19 cellular contexts compared by ENCODE assay signal in genomic region chr1:37338658-37339057, GRCh38.
DNase-seq lines count a peak whose midpoint lies in the region; FAIRE-seq and TF ChIP-seq lines count a peak whose summit lies in the region.
"Had no signal": no experiment of that assay in that cellular context is flagged by ENCODE, and none has a peak within 500 bp of the region (broad histone marks: within the 10 kb centered on the region; RNA-seq: fewer than 3 reads in every experiment).

No MANE protein-coding gene starts in this region.

- H3K23ac ChIP-seq in H1 (ENCODE audit: insufficient read length): no peak overlapping the region

- H3K18ac ChIP-seq in H1 (ENCODE audit: extremely low read depth, low read length): no peak overlapping the region

- no peak for TF ChIP-seq CTCF in H1 (IDR thresholded peaks at IDR 0.05; ENCODE audit: control extremely low read depth in 1 of 3, insufficient read depth in 1 of 3, low read depth in 1 of 3, low read length in 3 of 3)

- no peak overlapping the region for H2BK120ac ChIP-seq in H1 (replicated peaks; ENCODE audit: low read depth, low read length)

- no peak overlapping the region for H2AK5ac ChIP-seq in H1 (ENCODE audit: low read depth, low read length)

- H3K4ac ChIP-seq in H1 (replicated peaks; ENCODE audit: insufficient read length, low read depth, low read length): no peak overlapping the region

- H3K14ac ChIP-seq in H1 (ENCODE audit: insufficient read length): no peak overlapping the region

- peak in 2 of 3 experiments; percentile 27 to 57 for DNase-seq in NCI-H1417 (lab: John Stamatoyannopoulos, UW)
- no peak for DNase-seq in NCI-H1417 treated with DMSO at 0.1 percent for 48 hours (lab: John Stamatoyannopoulos, UW)
- peak; percentile 76 for DNase-seq in NCI-H446 treated with DMSO at 0.1 percent for 48 hours (lab: John Stamatoyannopoulos, UW)
- no peak for DNase-seq in H1 (ENCODE audit: low read depth in 1 of 2, low spot score in 2 of 2)
- DNase-seq in superior temporal gyrus (ENCODE audit: extremely low spot score): peak; percentile 93
- no peak for DNase-seq in activated CD4-positive, alpha-beta T cell treated with anti-CD3 and anti-CD28 coated beads, Interleukin-2, amount 50 U/mL, for 48 hours
- no peak for DNase-seq in MV-4-11 (lab: John Stamatoyannopoulos, UW)
- DNase-seq in SIG-M5 (lab: John Stamatoyannopoulos, UW): no peak
- DNase-seq: 8988T; activated naive CD8-positive, alpha-beta T cell treated with anti-CD3 and anti-CD28 coated beads, Interleukin-2, amount 50 U/mL, for 24 hours; DND-41; effector CD8-positive, alpha-beta T cell; heart left ventricle; kidney; mesenchymal stem cell; NCI-H187 treated with DMSO at 0.1 percent for 48 hours; nephron progenitor cell; stimulated activated naive CD4-positive, alpha-beta T cell; T-helper 17 cell had no signal

- no peaks in the 10 kb centered on the region for H3K9me3 ChIP-seq in H1 (ENCODE audit: insufficient read depth in 2 of 2, low read depth in 1 of 2, low read length in 1 of 2)

- H3K4me3 ChIP-seq in H1 (ENCODE audit: extremely low read depth in 1 of 4, insufficient read depth in 2 of 4, low read depth in 3 of 4, low read length in 4 of 4): no peak overlapping the region
- H3K4me3 ChIP-seq: heart left ventricle had no signal

- H3K4me2 ChIP-seq in H1 (ENCODE audit: insufficient read depth in 1 of 2, low read depth in 2 of 2, low read length in 2 of 2): no peak overlapping the region

- H4K20me1 ChIP-seq in H1 (replicated peaks in 1 of 2; ENCODE audit: control insufficient read depth in 1 of 2, insufficient read depth in 2 of 2, low read length in 2 of 2): no peaks in the 10 kb centered on the region

- peak overlapping the region; percentile 69; the same call in 1 of the 2 replicates for H4K8ac ChIP-seq in H1 (ENCODE audit: extremely low read depth, insufficient read depth, low read length)

- H2BK15ac ChIP-seq in H1 (ENCODE audit: low read length): no peak overlapping the region

- no peak for TF ChIP-seq RAD21 in H1 (IDR thresholded peaks at IDR 0.05 in 1 of 2, conservative IDR thresholded peaks at IDR 0.05 in 1 of 2; ENCODE audit: low read depth in 2 of 2, low read length in 2 of 2)

- no peak overlapping the region for H4K91ac ChIP-seq in H1 (replicated peaks; ENCODE audit: insufficient read length, low read length)

- H3K27ac ChIP-seq in H1 (ENCODE audit: low read depth, low read length): no peak overlapping the region
- H3K27ac ChIP-seq: heart left ventricle had no signal

- no peak overlapping the region for H3K56ac ChIP-seq in H1 (replicated peaks; ENCODE audit: insufficient read length, low read depth, low read length)

- POLR2A ChIA-PET in H1 (lab: Charles Lee; ENCODE audit: partially characterized antibody): interaction anchor here (0.6 to 4.6 kb wide), 2 partner anchors 9 to 13 kb away, joined by 3 to 19 read pairs; no protein-coding TSS in a partner anchor

- TF ChIP-seq EP300 in H1 (IDR thresholded peaks at IDR 0.05; ENCODE audit: borderline replicate concordance in 1 of 2, low read depth in 2 of 2, low read length in 2 of 2): no peak

- H3K23me2 ChIP-seq in H1 (ENCODE audit: low read depth, low read length): 0 out of 2 replicates have a peak, but pooled peaks cover 2% of the 10 kb centered on the region

- H4K5ac ChIP-seq in H1 (ENCODE audit: insufficient read length, low read depth, low read length): no peak overlapping the region

- H2BK12ac ChIP-seq in H1 (ENCODE audit: low read depth, low read length): no peak overlapping the region

- TF ChIP-seq POLR2A in H1 (IDR thresholded peaks at IDR 0.05; ENCODE audit: control extremely low read depth in 1 of 2, low read depth in 2 of 2, low read length in 2 of 2): no peak

- no peak for FAIRE-seq in H1 (lab: Jason Lieb, UNC)
- FAIRE-seq: kidney had no signal

- H3K27me3 ChIP-seq in H1 (replicated peaks in 1 of 4; ENCODE audit: control insufficient read depth in 3 of 4, extremely low read depth in 1 of 4, insufficient read depth in 3 of 4, low read length in 3 of 4): no peaks in the 10 kb centered on the region

- no peak overlapping the region for H2BK20ac ChIP-seq in H1 (ENCODE audit: low read length)

- H3K79me1 ChIP-seq in H1 (ENCODE audit: low read depth, low read length): no peaks in the 10 kb centered on the region

- 94% methylated on average over 2 of the region's 2 CpGs; no CpG with 5 or more reads in 1 of the 2 experiments for WGBS in H1 (ENCODE audit: extremely low coverage in 1 of 2, insufficient coverage in 1 of 2, insufficient read length in 1 of 2, insufficient replicate concordance in 2 of 2, low coverage in 1 of 2, low lambda C conversion rate in 2 of 2, missing lambda C conversion rate in 1 of 2), 2 experiments

- H3K4me1 ChIP-seq in H1 (replicated peaks in 1 of 4; ENCODE audit: control insufficient read depth in 3 of 4, insufficient read depth in 4 of 4, low read length in 3 of 4): peaks cover 0 to 3% (median 1%) of the 10 kb centered on the region in 4 experiments; a peak in 2 of 7 replicates
- H3K4me1 ChIP-seq: heart left ventricle had no signal

- no peaks in the 10 kb centered on the region for H3K36me3 ChIP-seq in H1 (ENCODE audit: control insufficient read depth in 2 of 4, insufficient read depth in 4 of 4, low read length in 3 of 4)
- H3K36me3 ChIP-seq: heart left ventricle had no signal

- H2AFZ ChIP-seq in H1 (ENCODE audit: low read length): no peak overlapping the region

- CTCF ChIA-PET in H1 (lab: Charles Lee; ENCODE audit: partially characterized antibody): interaction anchor here (0.8 to 2.2 kb wide), 2 partner anchors 14 to 96 kb away, joined by 3 to 4 read pairs; no protein-coding TSS in a partner anchor

- no peak overlapping the region for H3K9ac ChIP-seq in H1 (replicated peaks in 1 of 4; ENCODE audit: extremely low read depth in 1 of 4, low read depth in 3 of 4, low read length in 3 of 4)

- no peak overlapping the region for H2BK5ac ChIP-seq in H1 (ENCODE audit: low read depth, low read length)

- H3K79me2 ChIP-seq in H1 (ENCODE audit: control insufficient read depth in 1 of 2, insufficient read depth in 2 of 2, low read length in 2 of 2): no peaks in the 10 kb centered on the region

TF ChIP-seq in H1, 55 proteins besides CTCF, POLR2A, EP300 and RAD21:
- TF ChIP-seq SIRT6 (IDR thresholded peaks at IDR 0.05; ENCODE audit: low read length) (no peak), NANOG (IDR thresholded peaks at IDR 0.05; ENCODE audit: insufficient read depth, low read depth, low read length, poor library complexity, severe bottlenecking) (no peak), HDAC2 (IDR thresholded peaks at IDR 0.05; ENCODE audit: borderline replicate concordance in 1 of 2, low read depth in 2 of 2, low read length in 2 of 2) (no peak), KDM1A (IDR thresholded peaks at IDR 0.05; ENCODE audit: borderline replicate concordance, low read length) (no peak), RBBP5 (IDR thresholded peaks at IDR 0.05; ENCODE audit: borderline replicate concordance, low read depth, low read length) (no peak), CHD1 (IDR thresholded peaks at IDR 0.05; ENCODE audit: low read depth, low read length) (no peak), RXRA (IDR thresholded peaks at IDR 0.05; ENCODE audit: insufficient read depth, low read depth, low read length) (no peak), CHD2 (IDR thresholded peaks at IDR 0.05; ENCODE audit: low read length) (no peak), NRF1 (IDR thresholded peaks at IDR 0.05; ENCODE audit: low read depth, low read length) (no peak), ATF3 (IDR thresholded peaks at IDR 0.05; ENCODE audit: insufficient read depth, low read depth, low read length) (no peak), CREB1 (IDR thresholded peaks at IDR 0.05) (no peak), RFX5 (IDR thresholded peaks at IDR 0.05; ENCODE audit: borderline replicate concordance, low read depth, low read length) (no peak), JUN (IDR thresholded peaks at IDR 0.05; ENCODE audit: low read depth, low read length) (no peak), POU5F1 (IDR thresholded peaks at IDR 0.05; ENCODE audit: low read depth, low read length) (no peak), CBX5 (IDR thresholded peaks at IDR 0.05; ENCODE audit: low read depth, low read length) (no peak), E2F6 (IDR thresholded peaks at IDR 0.05) (no peak), SP2 (IDR thresholded peaks at IDR 0.05; ENCODE audit: low read length) (no peak), EGR1 (IDR thresholded peaks at IDR 0.05; ENCODE audit: borderline replicate concordance, low read depth, low read length) (no peak), BACH1 (IDR thresholded peaks at IDR 0.05; ENCODE audit: low read length) (no peak), KDM4A (IDR thresholded peaks at IDR 0.05; ENCODE audit: low read depth, low read length, severe bottlenecking) (no peak)
TF ChIP-seq in H1: peak in this region for 0.

Comparison
In these comparisons a context has a peak if more than half of its experiments do, and no peak if none do; other contexts are left out.
1. DNase-seq: peak in NCI-H1417 (2 of 3), NCI-H446 treated with DMSO at 0.1 percent for 48 hours (single experiment) and superior temporal gyrus (single experiment); none in NCI-H1417 treated with DMSO at 0.1 percent for 48 hours (single experiment), H1 (0 of 2), activated CD4-positive, alpha-beta T cell treated with anti-CD3 and anti-CD28 coated beads, Interleukin-2, amount 50 U/mL, for 48 hours (0 of 2), MV-4-11 (single experiment) and SIG-M5 (single experiment).